Comparison of ENCODE assay signal across 6 cellular contexts in the genomic region with DNA sequence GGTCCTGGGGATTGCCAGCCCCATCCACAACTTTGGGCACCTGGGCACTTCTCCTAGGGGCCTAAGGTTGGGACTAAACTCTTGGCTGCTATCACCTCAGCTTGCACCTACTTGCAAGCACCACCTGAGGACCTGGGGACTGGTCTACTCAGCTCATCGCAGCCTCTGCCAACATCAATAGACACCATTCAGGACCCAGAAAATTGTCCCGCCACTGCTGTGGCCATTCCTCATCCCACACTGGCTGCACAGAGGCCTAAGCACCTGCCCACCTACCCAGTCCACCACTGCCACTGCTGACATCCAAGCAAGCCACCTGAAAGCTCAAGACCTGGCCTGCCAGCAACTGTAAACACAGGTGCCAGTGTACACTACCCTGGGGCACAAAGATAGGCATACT.
"Had no signal": no experiment of that assay in that cellular context is flagged by ENCODE, and none has a peak within 500 bp of the region (broad histone marks: within the 10 kb centered on the region; RNA-seq: fewer than 3 reads in every experiment).

No MANE protein-coding gene starts in this region.

- ATAC-seq: HepG2, K562 had no signal

- H3K4me3 Mint-ChIP-seq: IgD-negative memory B cell had no signal

- DNase-seq: IMR-90, KBM-7 had no signal

- FAIRE-seq: HepG2, K562 had no signal

- H3K4me3 ChIP-seq: K562 had no signal

- H3K27ac ChIP-seq: HL-60 had no signal

- H3K27ac Mint-ChIP-seq: IgD-negative memory B cell had no signal
